Comparison of ENCODE assay signal across 27 cellular contexts in genomic region chr13:51817717-51818116, GRCh38. TPM values are rescaled to one million over a fixed set of nuclear protein-coding genes. Genes with fewer than 3 reads are reported as not detected.
DNase-seq lines count a peak whose midpoint lies in the region; ATAC-seq lines count a peak whose summit lies in the region.
"Had no signal": no experiment of that assay in that cellular context is flagged by ENCODE, and none has a peak within 500 bp of the region (broad histone marks: within the 10 kb centered on the region; RNA-seq: fewer than 3 reads in every experiment).

No MANE protein-coding gene starts in this region.

- no peaks in the 10 kb centered on the region for H3K9me3 Mint-ChIP-seq in activated CD4-positive, alpha-beta T cell treated with anti-CD3 and anti-CD28 coated beads, Interleukin-2, amount 10 ng/mL, durations not matched to agents 7 days and 5 days
- H3K9me3 Mint-ChIP-seq in stimulated activated naive CD8-positive, alpha-beta T cell treated with anti-CD3 and anti-CD28 coated beads, Interleukin-15, Interleukin-2, amounts not matched to agents 100 ng/mL and 50 ng/mL, for 24 hours, result no peaks in the 10 kb centered on the region
- no peaks in the 10 kb centered on the region for H3K9me3 Mint-ChIP-seq in effector memory CD8-positive, alpha-beta T cell
- H3K9me3 Mint-ChIP-seq: HFFc6 had no signal

- peaks cover 81% of the 10 kb centered on the region for H3K4me1 Mint-ChIP-seq in activated CD4-positive, alpha-beta T cell treated with anti-CD3 and anti-CD28 coated beads, Interleukin-2, amount 10 ng/mL, durations not matched to agents 7 days and 5 days
- H3K4me1 Mint-ChIP-seq in stimulated activated naive CD8-positive, alpha-beta T cell treated with anti-CD3 and anti-CD28 coated beads, Interleukin-15, Interleukin-2, amounts not matched to agents 100 ng/mL and 50 ng/mL, for 24 hours (ENCODE audit: low read depth), result peaks cover 99% of the 10 kb centered on the region
- peaks cover 35 to 55% of the 10 kb centered on the region in 2 donors for H3K4me1 Mint-ChIP-seq in effector memory CD8-positive, alpha-beta T cell (ENCODE audit: low read depth in 2 of 2)

- POLR2A ChIA-PET in activated CD4-positive, alpha-beta T cell treated with anti-CD3 and anti-CD28 coated beads, Interleukin-2, amount 10 ng/mL, durations not matched to agents 7 days and 5 days (lab: Charles Lee), result no interaction called here

- H3K4me3 Mint-ChIP-seq in activated CD4-positive, alpha-beta T cell treated with anti-CD3 and anti-CD28 coated beads, Interleukin-2, amount 10 ng/mL, durations not matched to agents 7 days and 5 days, result no peak overlapping the region
- peak overlapping the region; percentile 79 for H3K4me3 Mint-ChIP-seq in stimulated activated naive CD8-positive, alpha-beta T cell treated with anti-CD3 and anti-CD28 coated beads, Interleukin-15, Interleukin-2, amounts not matched to agents 100 ng/mL and 50 ng/mL, for 24 hours
- peak overlapping the region in 1 of 2 donors; percentile 46 for H3K4me3 Mint-ChIP-seq in effector memory CD8-positive, alpha-beta T cell
- H3K4me3 Mint-ChIP-seq: HFFc6 had no signal

- no peak for DNase-seq in activated CD4-positive, alpha-beta T cell treated with anti-CD3 and anti-CD28 coated beads, Interleukin-2, amount 10 ng/mL, durations not matched to agents 7 days and 5 days
- DNase-seq in activated CD4-positive, alpha-beta T cell treated with anti-CD3 and anti-CD28 coated beads for 4 hours, result no peak
- no peak for DNase-seq in stimulated activated naive CD8-positive, alpha-beta T cell treated with anti-CD3 and anti-CD28 coated beads, Interleukin-15, Interleukin-2, amounts not matched to agents 100 U/mL and 50 U/mL, for 24 hours
- no peak for DNase-seq in effector memory CD8-positive, alpha-beta T cell
- no peak for DNase-seq in amniotic stem cell (lab: John Stamatoyannopoulos, UW)
- no peak for DNase-seq in SK-N-DZ (ENCODE audit: low spot score)
- DNase-seq: activated CD4-positive, CD25-positive, alpha-beta regulatory T cell treated with anti-CD3 and anti-CD28 coated beads, Interleukin-2, amount 50 U/mL, for 72 hours; amygdala; DMS153; effector CD4-positive, alpha-beta T cell; GM23248; HFFc6; kidney; NCI-H1417; NCI-H2029 treated with DMSO at 0.1 percent for 48 hours; NCI-H2227 treated with DMSO at 0.1 percent for 48 hours; SHP77 treated with DMSO at 0.1 percent for 48 hours; spleen; stimulated activated CD4-positive, alpha-beta T cell treated with anti-CD3 and anti-CD28 coated beads, Interleukin-4, amount 100 ng/mL, for 1 hour; testis had no signal

- no peak for ATAC-seq in stimulated activated naive CD8-positive, alpha-beta T cell treated with anti-CD3 and anti-CD28 coated beads, Interleukin-15, Interleukin-2, amounts not matched to agents 100 U/mL and 50 U/mL, for 24 hours
- no peak for ATAC-seq in effector memory CD8-positive, alpha-beta T cell (replicated peaks)
- no peak for ATAC-seq in HG02970 (IDR thresholded peaks at IDR 0.05; ENCODE audit: low FRiP score, unreplicated experiment)
- ATAC-seq: Panc1 had no signal

- no peaks in the 10 kb centered on the region for H3K27me3 Mint-ChIP-seq in activated CD4-positive, alpha-beta T cell treated with anti-CD3 and anti-CD28 coated beads, Interleukin-2, amount 10 ng/mL, durations not matched to agents 7 days and 5 days
- H3K27me3 Mint-ChIP-seq in stimulated activated naive CD8-positive, alpha-beta T cell treated with anti-CD3 and anti-CD28 coated beads, Interleukin-15, Interleukin-2, amounts not matched to agents 100 ng/mL and 50 ng/mL, for 24 hours, result no peaks in the 10 kb centered on the region
- H3K27me3 Mint-ChIP-seq in effector memory CD8-positive, alpha-beta T cell, result peaks cover 0 to 10% of the 10 kb centered on the region in 2 donors

- CTCF ChIA-PET in activated CD4-positive, alpha-beta T cell treated with anti-CD3 and anti-CD28 coated beads, Interleukin-2, amount 10 ng/mL, durations not matched to agents 7 days and 5 days (lab: Charles Lee), result interaction anchor here (1.2 kb wide), 1 partner anchor 11 kb away, joined by 4 read pairs; no protein-coding TSS in a partner anchor

- peak overlapping the region; percentile 20 for H3K27ac Mint-ChIP-seq in activated CD4-positive, alpha-beta T cell treated with anti-CD3 and anti-CD28 coated beads, Interleukin-2, amount 10 ng/mL, durations not matched to agents 7 days and 5 days
- peak overlapping the region; percentile 98 for H3K27ac Mint-ChIP-seq in stimulated activated naive CD8-positive, alpha-beta T cell treated with anti-CD3 and anti-CD28 coated beads, Interleukin-15, Interleukin-2, amounts not matched to agents 100 ng/mL and 50 ng/mL, for 24 hours
- peak overlapping the region; percentile 1 to 76 for H3K27ac Mint-ChIP-seq in effector memory CD8-positive, alpha-beta T cell
- H3K27ac Mint-ChIP-seq: HFFc6 had no signal

- peaks cover 9% of the 10 kb centered on the region for H3K36me3 Mint-ChIP-seq in activated CD4-positive, alpha-beta T cell treated with anti-CD3 and anti-CD28 coated beads, Interleukin-2, amount 10 ng/mL, durations not matched to agents 7 days and 5 days (ENCODE audit: low read depth)
- no peaks in the 10 kb centered on the region for H3K36me3 Mint-ChIP-seq in stimulated activated naive CD8-positive, alpha-beta T cell treated with anti-CD3 and anti-CD28 coated beads, Interleukin-15, Interleukin-2, amounts not matched to agents 100 ng/mL and 50 ng/mL, for 24 hours (ENCODE audit: low read depth)
- no peaks in the 10 kb centered on the region for H3K36me3 Mint-ChIP-seq in effector memory CD8-positive, alpha-beta T cell (ENCODE audit: insufficient read depth)

RNA-seq across cellular contexts. Expression of gene DHRS12, which starts 13.8 kb away (rescaled TPM):
- total RNA-seq in activated CD4-positive, alpha-beta T cell treated with anti-CD3 and anti-CD28 coated beads, Interleukin-2, amount 10 ng/mL, durations not matched to agents 7 days and 5 days, result 1 to 10 TPM; 9.5 to 9.7 TPM
- polyA plus RNA-seq in SK-N-DZ (2014; cell fraction: cytosol; rRNA removed), result 5.4 and 17.8 TPM in 2 replicates
- 3.5 and 4.6 TPM in 2 replicates for polyA plus RNA-seq in SK-N-DZ (2014; cell fraction: nucleus; rRNA removed)

RNA-seq across cellular contexts. Expression of gene TMEM272, which starts 27.3 kb away (rescaled TPM):
- 1 to 10 TPM; 1.3 to 1.5 TPM for total RNA-seq in activated CD4-positive, alpha-beta T cell treated with anti-CD3 and anti-CD28 coated beads, Interleukin-2, amount 10 ng/mL, durations not matched to agents 7 days and 5 days
- 0.02 and 2.5 TPM in 2 replicates for polyA plus RNA-seq in SK-N-DZ (2014; cell fraction: cytosol; rRNA removed)
- polyA plus RNA-seq in SK-N-DZ (2014; cell fraction: nucleus; rRNA removed), result 0.42 and 0.46 TPM in 2 replicates
- total RNA-seq: epithelial cell of proximal tubule, GM23248, HFFc6 had no signal
- polyA plus RNA-seq: GM23248 had no signal

RNA-seq across cellular contexts. Expression of gene CCDC70, which starts 44.1 kb away (rescaled TPM):
- total RNA-seq in activated CD4-positive, alpha-beta T cell treated with anti-CD3 and anti-CD28 coated beads, Interleukin-2, amount 10 ng/mL, durations not matched to agents 7 days and 5 days, result not detected
- not detected in 2 replicates for polyA plus RNA-seq in SK-N-DZ (2014; cell fraction: cytosol; rRNA removed)
- not detected in 2 replicates for polyA plus RNA-seq in SK-N-DZ (2014; cell fraction: nucleus; rRNA removed)
- total RNA-seq: epithelial cell of proximal tubule, GM23248, HFFc6, kidney, lung, mononuclear cell, spleen had no signal
- polyA plus RNA-seq: GM23248, lung, neural cell, spleen had no signal

Comparison
In these comparisons a context has a peak if more than half of its experiments do, and no peak if none do; other contexts are left out.
1. H3K27ac Mint-ChIP-seq: peak in every context shown above with its lines; median percentile 98 in stimulated activated naive CD8-positive, alpha-beta T cell treated with anti-CD3 and anti-CD28 coated beads, Interleukin-15, Interleukin-2, amounts not matched to agents 100 ng/mL and 50 ng/mL, for 24 hours; 38 in effector memory CD8-positive, alpha-beta T cell; 20 in activated CD4-positive, alpha-beta T cell treated with anti-CD3 and anti-CD28 coated beads, Interleukin-2, amount 10 ng/mL, durations not matched to agents 7 days and 5 days.